Comparison of ENCODE assay signal across 13 cellular contexts in genomic region chr2:234998404-234999211, GRCh38. TPM values are rescaled to one million over a fixed set of nuclear protein-coding genes. Genes with fewer than 3 reads are reported as not detected.
DNase-seq lines count a peak whose midpoint lies in the region; ATAC-seq and TF ChIP-seq lines count a peak whose summit lies in the region.
"Had no signal": no experiment of that assay in that cellular context is flagged by ENCODE, and none has a peak within 500 bp of the region (broad histone marks: within the 10 kb centered on the region; RNA-seq: fewer than 3 reads in every experiment).

No MANE protein-coding gene starts in this region.

- TF ChIP-seq CTCF in SK-N-SH (IDR thresholded peaks at IDR 0.05): no peak

- 0 out of 2 replicates have a peak, but pooled peaks cover 4% of the 10 kb centered on the region for H4K20me1 ChIP-seq in SK-N-SH (ENCODE audit: insufficient read depth)

- no peak overlapping the region for H3K4me2 ChIP-seq in SK-N-SH

- no peaks in the 10 kb centered on the region for H3K9me2 ChIP-seq in SK-N-SH

- peaks cover 15 to 25% of the 10 kb centered on the region in 2 experiments for H3K36me3 ChIP-seq in SK-N-SH (replicated peaks in 1 of 2; ENCODE audit: control insufficient read depth in 1 of 2, insufficient read depth in 2 of 2, low read length in 1 of 2)

- ATAC-seq in HG03108 (IDR thresholded peaks at IDR 0.05; ENCODE audit: unreplicated experiment) (no peak), GM18520 (IDR thresholded peaks at IDR 0.05; ENCODE audit: unreplicated experiment) (no peak)

- POLR2A ChIA-PET in SK-N-SH (lab: Yijun Ruan, JAX): interaction anchor here (0.9 kb wide), 1 partner anchor 30 kb away, joined by 3 read pairs; no protein-coding TSS in a partner anchor

- H3K9ac ChIP-seq in SK-N-SH: no peak overlapping the region

- peaks cover 99% of the 10 kb centered on the region for H3K79me2 ChIP-seq in SK-N-SH (ENCODE audit: insufficient read depth)

- CTCF ChIA-PET in SK-N-SH (lab: Yijun Ruan, JAX): interaction anchor here (1.4 to 2.4 kb wide), 2 partner anchors 18 to 109 kb away, joined by 4 to 8 read pairs; no protein-coding TSS in a partner anchor

- H3K27me3 ChIP-seq in SK-N-SH (ENCODE audit: insufficient read depth): no peaks in the 10 kb centered on the region

- no peak overlapping the region for H2AFZ ChIP-seq in SK-N-SH (ENCODE audit: low read depth)

- H3K27ac ChIP-seq in SK-N-SH (ENCODE audit: low read depth in 2 of 2, low read length in 1 of 2): peak overlapping the region in 1 of 2 experiments; percentile 39; a peak in 1 of 4 replicates
- H3K27ac ChIP-seq: epithelial cell of prostate had no signal

- H3K4me3 ChIP-seq in SK-N-SH (ENCODE audit: low read depth in 2 of 2, low read length in 1 of 2): no peak overlapping the region; a peak in 1 of 4 replicates
- H3K4me3 ChIP-seq: lung had no signal

- TF ChIP-seq RAD21 in SK-N-SH (IDR thresholded peaks at IDR 0.05; ENCODE audit: low read length): no peak

- DNase-seq in LHCN-M2 (ENCODE audit: low read depth): peak; percentile 94
- DNase-seq in SK-N-SH: no peak
- peak; percentile 58 for DNase-seq in kidney tubule cell (ENCODE audit: low spot score)
- DNase-seq in renal cortical epithelial cell (ENCODE audit: low read depth): peak; percentile 45
- DNase-seq in NCI-H345 treated with DMSO at 0.1 percent for 48 hours (lab: John Stamatoyannopoulos, UW; ENCODE audit: unreplicated experiment): no peak
- DNase-seq in iPS-NIHi7 (ENCODE audit: extremely low spot score): no peak
- DNase-seq: NCI-H1436, NCI-H526 treated with DMSO at 0.1 percent for 48 hours, occipital lobe had no signal

- peaks cover 13 to 65% of the 10 kb centered on the region in 2 experiments; a peak in 3 of 4 replicates for H3K4me1 ChIP-seq in SK-N-SH (ENCODE audit: control insufficient read depth in 1 of 2, insufficient read depth in 2 of 2, low read depth in 1 of 2, low read length in 1 of 2)

- TF ChIP-seq EP300 in SK-N-SH (IDR thresholded peaks at IDR 0.05; ENCODE audit: borderline replicate concordance in 1 of 2, low read depth in 1 of 2, low read length in 1 of 2): peak in 1 of 2 experiments; percentile 47; a peak in 2 of 4 replicates

- 93% methylated on average over 29 of the region's 29 CpGs for WGBS in SK-N-SH (ENCODE audit: low lambda C conversion rate)

- no peaks in the 10 kb centered on the region for H3K9me3 ChIP-seq in SK-N-SH

- H3F3A ChIP-seq in SK-N-SH (replicated peaks; ENCODE audit: insufficient read depth): peaks cover 9% of the 10 kb centered on the region

TF ChIP-seq in SK-N-SH, 30 proteins besides CTCF, POLR2A, EP300 and RAD21:
- TF ChIP-seq RCOR1 (IDR thresholded peaks at IDR 0.05; ENCODE audit: low read length): 0 out of 2 replicates have a peak, but pooled peaks have one; percentile 21
- TF ChIP-seq GATA2 (CRISPR knock-in tag; IDR thresholded peaks at IDR 0.05): peak; percentile 14; the same call in 1 of the 2 replicates
- TF ChIP-seq FOXJ3 (CRISPR knock-in tag; IDR thresholded peaks at IDR 0.05): peak; percentile 29; the same call in 1 of the 2 replicates
- TF ChIP-seq JUND (IDR thresholded peaks at IDR 0.05): no peak

RNA-seq across cellular contexts. Expression of gene SH3BP4, which starts 46.8 kb away (rescaled TPM):
- total RNA-seq in LHCN-M2 (2014; rRNA removed): 49.6 and 53.3 TPM in 2 replicates
- polyA plus RNA-seq in LHCN-M2 (2012): 78.5 TPM
- polyA plus RNA-seq in SK-N-SH (2012; rRNA removed): 27.7 and 32.9 TPM in 2 replicates
- polyA plus RNA-seq in SK-N-SH (2012; cell fraction: cytosol; rRNA removed): 23.7 and 27.9 TPM in 2 replicates
- polyA plus RNA-seq in SK-N-SH (2012; cell fraction: nucleus; rRNA removed): 28.8 and 35.9 TPM in 2 replicates
- 58.5 and 116 TPM in 2 replicates for total RNA-seq in renal cortical epithelial cell

Comparison
In these comparisons a context has a peak if more than half of its experiments do, and no peak if none do; other contexts are left out.
1. DNase-seq: peak in LHCN-M2 (single experiment), kidney tubule cell (single experiment) and renal cortical epithelial cell (single experiment); none in SK-N-SH (single experiment), NCI-H345 treated with DMSO at 0.1 percent for 48 hours (single experiment) and iPS-NIHi7 (single experiment).